Comparison of ENCODE assay signal across 10 cellular contexts in genomic region chr19:40646564-40647254, GRCh38. TPM values are rescaled to one million over a fixed set of nuclear protein-coding genes. Genes with fewer than 3 reads are reported as not detected.
DNase-seq lines count a peak whose midpoint lies in the region; ATAC-seq, FAIRE-seq and TF ChIP-seq lines count a peak whose summit lies in the region.
"Had no signal": no experiment of that assay in that cellular context is flagged by ENCODE, and none has a peak within 500 bp of the region (broad histone marks: within the 10 kb centered on the region; RNA-seq: fewer than 3 reads in every experiment).

No MANE protein-coding gene starts in this region.

- 64 to 66% methylated on average over 9 of the region's 9 CpGs for WGBS in esophagus, 2 donors
- 52 to 59% methylated on average over 9 of the region's 9 CpGs for WGBS in pancreas, 2 donors

- H3K27me3 ChIP-seq in esophagus (ENCODE audit: control insufficient read depth in 1 of 2, insufficient read depth in 2 of 2, low read length in 2 of 2), result no peaks in the 10 kb centered on the region
- no peaks in the 10 kb centered on the region for H3K27me3 ChIP-seq in pancreas

- ATAC-seq in pancreas (peak in 3 of 4 donors; percentile 16 to 54 (median 33)), HG03039 (IDR thresholded peaks at IDR 0.05; ENCODE audit: unreplicated experiment) (no peak)

- intact Hi-C loops in pancreas (cut with DNase I), result no loop called here

- no peaks in the 10 kb centered on the region for H3K36me3 ChIP-seq in esophagus (ENCODE audit: control insufficient read depth in 2 of 2, insufficient read depth in 2 of 2, low read length in 1 of 2)
- H3K36me3 ChIP-seq in pancreas, result no peaks in the 10 kb centered on the region

- DNase-seq in ACHN (peak; percentile 40), RCC 7860 (ENCODE audit: low spot score) (peak; percentile 23), pancreas (no peak), DMS 273 (lab: John Stamatoyannopoulos, UW; ENCODE audit: unreplicated experiment) (no peak), ecto neural progenitor cell (ENCODE audit: low spot score) (no peak)
- DNase-seq in activated effector memory CD4-positive, alpha-beta T cell treated with Interleukin-2 at 50 U/mL for 16 hours, result no peak
- DNase-seq: CD4-positive, alpha-beta T cell; stimulated activated naive CD4-positive, alpha-beta T cell had no signal

- peak overlapping the region; percentile 81 to 83 for H3K27ac ChIP-seq in esophagus (ENCODE audit: low read depth in 2 of 2, low read length in 1 of 2)
- H3K27ac ChIP-seq in pancreas, result peak overlapping the region; percentile 35 to 71 (median 54)

- H3K9me3 ChIP-seq in esophagus (ENCODE audit: control insufficient read depth in 2 of 2, insufficient read depth in 1 of 2, low read depth in 1 of 2, low read length in 1 of 2), result no peaks in the 10 kb centered on the region
- no peaks in the 10 kb centered on the region for H3K9me3 ChIP-seq in pancreas

- FAIRE-seq in RCC 7860 (lab: Jason Lieb, UNC), result no peak
- FAIRE-seq in pancreas (lab: Jason Lieb, UNC), result no peak

- no peak for TF ChIP-seq CTCF in pancreas (IDR thresholded peaks at IDR 0.05)

- H3K4me1 ChIP-seq in esophagus (ENCODE audit: control insufficient read depth in 2 of 2, insufficient read depth in 2 of 2, low read length in 1 of 2) (no peaks in the 10 kb centered on the region), pancreas (no peaks in the 10 kb centered on the region)

- no peak overlapping the region for H3K4me3 ChIP-seq in esophagus (ENCODE audit: low read depth in 1 of 2, low read length in 2 of 2)
- no peak overlapping the region for H3K4me3 ChIP-seq in pancreas

- in situ Hi-C loops in ACHN (cut with HindIII; ENCODE audit: low pct_ligation_motif_present, low pct_unique_long_range_greater_than_20kb, low sequenced_read_pairs), result no loop called here

RNA-seq across cellular contexts. Expression of gene NUMBL, which starts 43.7 kb away (rescaled TPM):
- polyA plus RNA-seq in esophagus (10 to 100 TPM in 1 of 2 donors, 1 to 10 TPM in 1; 9.0 to 14.4 TPM), pancreas (10 to 100 TPM; 14.7 to 16.2 TPM)
- total RNA-seq in pancreas, result 10 to 100 TPM in 1 of 6 donors, 1 to 10 TPM in 5; 3.2 to 19.1 (median 6.7) TPM

RNA-seq across cellular contexts. Expression of gene LTBP4, which starts 45.5 kb away (rescaled TPM):
- 100 to 1,000 TPM in 1 of 2 donors, 10 to 100 TPM in 1; 69.9 to 117 TPM for polyA plus RNA-seq in esophagus
- total RNA-seq in pancreas, result 10 to 100 TPM; 18.7 to 48.9 (median 23.9) TPM
- 10 to 100 TPM; 32.4 to 44.9 TPM for polyA plus RNA-seq in pancreas

Comparison
In these comparisons a context has a peak if more than half of its experiments do, and no peak if none do; other contexts are left out.
1. DNase-seq: peak in ACHN (single experiment) and RCC 7860 (single experiment); none in pancreas (0 of 6), activated effector memory CD4-positive, alpha-beta T cell treated with Interleukin-2 at 50 U/mL for 16 hours (single experiment), DMS 273 (single experiment) and ecto neural progenitor cell (single experiment).